Comparison of ENCODE assay signal across 7 cellular contexts in the genomic region with DNA sequence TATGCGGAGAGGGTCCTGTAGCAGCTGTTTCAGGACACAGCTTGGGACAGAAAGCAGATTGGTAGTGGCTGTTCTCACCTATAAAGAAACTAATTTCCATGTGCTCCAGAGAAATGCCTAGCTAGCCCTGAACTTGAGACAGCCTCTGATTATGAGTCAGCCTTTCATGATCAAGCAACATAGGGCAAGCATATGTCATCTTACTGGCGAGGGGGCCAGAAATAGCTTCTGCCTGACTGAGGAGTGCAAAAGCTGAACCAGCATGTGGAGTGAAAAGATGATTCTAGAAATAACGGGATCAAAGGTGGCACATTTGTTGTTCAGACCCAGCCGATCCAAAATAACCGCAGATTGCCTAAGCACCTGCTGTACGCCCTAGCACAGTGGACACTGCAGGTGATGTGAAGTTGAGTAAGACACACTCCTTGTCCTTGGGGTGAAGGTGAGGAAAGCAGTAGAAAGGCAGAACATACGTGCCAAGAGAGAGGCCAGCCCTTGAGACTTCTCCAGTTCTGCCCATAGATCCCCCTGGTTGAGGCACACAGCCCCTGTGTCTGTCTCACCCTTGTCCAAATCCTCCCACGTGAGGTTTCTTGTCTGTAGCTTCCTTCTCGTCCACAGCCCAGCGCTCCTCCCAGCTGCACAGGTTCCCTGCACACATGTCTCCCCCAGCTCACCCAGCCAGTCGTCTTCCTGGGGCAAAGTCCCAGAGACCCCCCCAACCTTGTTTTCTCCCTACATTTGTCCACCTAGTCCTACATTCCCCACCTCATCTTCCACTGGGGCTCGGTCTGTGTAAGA. TPM values are rescaled to one million over a fixed set of nuclear protein-coding genes. Genes with fewer than 3 reads are reported as not detected.
A peak's percentile ranks its signal among the peaks of the same experiment; 100 is the strongest.
DNase-seq lines count a peak whose midpoint lies in the region; ATAC-seq and TF ChIP-seq lines count a peak whose summit lies in the region.

No MANE protein-coding gene starts in this region.

- H3K27ac Mint-ChIP-seq in IgD-negative memory B cell (peak overlapping the region in 2 of 3 donors; percentile 64 to 69), nephron progenitor cell (peak overlapping the region; percentile 36), natural killer cell (no peak overlapping the region)
- no peak overlapping the region for H3K27ac Mint-ChIP-seq in activated T-cell treated with anti-CD3 and anti-CD28 coated beads, Interleukin-2, amount 50 U/mL, for 72 hours

- no peaks in the 10 kb centered on the region for H3K36me3 Mint-ChIP-seq in IgD-negative memory B cell
- H3K36me3 Mint-ChIP-seq in activated T-cell treated with anti-CD3 and anti-CD28 coated beads, Interleukin-2, amount 50 U/mL, for 72 hours (ENCODE audit: insufficient read depth in 2 of 2): peaks cover 2 to 4% of the 10 kb centered on the region in 2 donors
- no peaks in the 10 kb centered on the region for H3K36me3 Mint-ChIP-seq in nephron progenitor cell (ENCODE audit: low read depth)
- H3K36me3 Mint-ChIP-seq in natural killer cell: no peaks in the 10 kb centered on the region

- intact Hi-C loops in natural killer cell (cut with micrococcal nuclease): no loop called here

- H3K9me3 Mint-ChIP-seq in IgD-negative memory B cell (no peaks in the 10 kb centered on the region), nephron progenitor cell (no peaks in the 10 kb centered on the region), natural killer cell (no peaks in the 10 kb centered on the region)
- H3K9me3 Mint-ChIP-seq in activated T-cell treated with anti-CD3 and anti-CD28 coated beads, Interleukin-2, amount 50 U/mL, for 72 hours: no peaks in the 10 kb centered on the region

- TF ChIP-seq CTCF in nephron progenitor cell (IDR thresholded peaks at IDR 0.05): no peak
- no peak for TF ChIP-seq CTCF in natural killer cell (IDR thresholded peaks at IDR 0.05)

- ATAC-seq in activated T-cell treated with anti-CD3 and anti-CD28 coated beads, Interleukin-2, amount 50 U/mL, for 72 hours (replicated peaks in 1 of 2): peak in 1 of 2 donors; percentile 23
- ATAC-seq in natural killer cell (no peak), HG02973 (IDR thresholded peaks at IDR 0.05; ENCODE audit: unreplicated experiment) (no peak)

- DNase-seq in GM03348 (ENCODE audit: low spot score) (peak; percentile 82), nephron progenitor cell (no peak), natural killer cell (no peak), SKM-1 (lab: John Stamatoyannopoulos, UW; ENCODE audit: unreplicated experiment) (no peak)
- peak; percentile 25 to 29 for DNase-seq in activated T-cell treated with anti-CD3 and anti-CD28 coated beads, Interleukin-2, amount 50 U/mL, for 72 hours

- H3K27me3 Mint-ChIP-seq in IgD-negative memory B cell: peaks cover 2% of the 10 kb centered on the region
- H3K27me3 Mint-ChIP-seq in activated T-cell treated with anti-CD3 and anti-CD28 coated beads, Interleukin-2, amount 50 U/mL, for 72 hours (ENCODE audit: low read depth): no peaks in the 10 kb centered on the region
- peaks cover 30% of the 10 kb centered on the region for H3K27me3 Mint-ChIP-seq in nephron progenitor cell (ENCODE audit: low read depth, poor library complexity)
- peaks cover 0 to 3% of the 10 kb centered on the region in 2 donors for H3K27me3 Mint-ChIP-seq in natural killer cell (ENCODE audit: low read depth in 2 of 2)

- H3K4me3 Mint-ChIP-seq in IgD-negative memory B cell (peak overlapping the region in 2 of 4 donors; percentile 51 to 63), nephron progenitor cell (no peak overlapping the region), natural killer cell (no peak overlapping the region)
- H3K4me3 Mint-ChIP-seq in activated T-cell treated with anti-CD3 and anti-CD28 coated beads, Interleukin-2, amount 50 U/mL, for 72 hours: peak overlapping the region in 1 of 2 donors; percentile 5

- peaks cover 14 to 24% (median 15%) of the 10 kb centered on the region in 3 donors for H3K4me1 Mint-ChIP-seq in IgD-negative memory B cell
- H3K4me1 Mint-ChIP-seq in activated T-cell treated with anti-CD3 and anti-CD28 coated beads, Interleukin-2, amount 50 U/mL, for 72 hours (ENCODE audit: low read depth): peaks cover 39% of the 10 kb centered on the region
- peaks cover 31% of the 10 kb centered on the region for H3K4me1 Mint-ChIP-seq in nephron progenitor cell
- peaks cover 20% of the 10 kb centered on the region in 2 donors for H3K4me1 Mint-ChIP-seq in natural killer cell

RNA-seq across cellular contexts. Expression of gene BCL7B, which starts 2.7 kb away (rescaled TPM):
- polyA plus RNA-seq in IgD-negative memory B cell: 78.5 TPM
- 10 to 100 TPM; 64.7 to 71.6 TPM for total RNA-seq in activated T-cell treated with anti-CD3 and anti-CD28 coated beads, Interleukin-2, amount 50 U/mL, for 72 hours
- 100 to 1,000 TPM; 109 to 131 (median 120) TPM for total RNA-seq in natural killer cell

RNA-seq across cellular contexts. Expression of gene TBL2, which starts 18.1 kb away (rescaled TPM):
- polyA plus RNA-seq in IgD-negative memory B cell: 21.3 TPM
- total RNA-seq in activated T-cell treated with anti-CD3 and anti-CD28 coated beads, Interleukin-2, amount 50 U/mL, for 72 hours: 10 to 100 TPM; 27.7 to 29.6 TPM
- total RNA-seq in natural killer cell: 10 to 100 TPM; 15.1 to 18.5 (median 17.6) TPM

RNA-seq across cellular contexts. Expression of gene BAZ1B, which starts 38.1 kb away (rescaled TPM):
- polyA plus RNA-seq in IgD-negative memory B cell: 22.4 TPM
- 100 to 1,000 TPM in 1 of 2 donors, 10 to 100 TPM in 1; 94.5 to 105 TPM for total RNA-seq in activated T-cell treated with anti-CD3 and anti-CD28 coated beads, Interleukin-2, amount 50 U/mL, for 72 hours
- 10 to 100 TPM; 50.1 to 61.9 (median 59.9) TPM for total RNA-seq in natural killer cell

Comparison
In these comparisons a context has a peak if more than half of its experiments do, and no peak if none do; other contexts are left out.
1. DNase-seq: peak in GM03348 (single experiment) and activated T-cell treated with anti-CD3 and anti-CD28 coated beads, Interleukin-2, amount 50 U/mL, for 72 hours (2 of 2); none in nephron progenitor cell (single experiment), natural killer cell (single experiment) and SKM-1 (single experiment).
2. H3K27ac Mint-ChIP-seq: peak in IgD-negative memory B cell (2 of 3) and nephron progenitor cell (single experiment); none in activated T-cell treated with anti-CD3 and anti-CD28 coated beads, Interleukin-2, amount 50 U/mL, for 72 hours (single experiment) and natural killer cell (0 of 2).